Comparison of ENCODE assay signal across 8 cellular contexts in genomic region chr5:3175416-3175815, GRCh38.
"Had no signal": no experiment of that assay in that cellular context is flagged by ENCODE, and none has a peak within 500 bp of the region (broad histone marks: within the 10 kb centered on the region; RNA-seq: fewer than 3 reads in every experiment).

No MANE protein-coding gene starts in this region.

- H3K4me1 Mint-ChIP-seq: IgD-negative memory B cell had no signal

- H3K4me3 Mint-ChIP-seq: IgD-negative memory B cell had no signal

- H3K27ac ChIP-seq: HL-60, KMS-11 had no signal

- FAIRE-seq: HepG2, K562 had no signal

- H3K27ac Mint-ChIP-seq: IgD-negative memory B cell had no signal

- DNase-seq: IMR-90, KBM-7, KG1 had no signal

- H3K36me3 Mint-ChIP-seq: IgD-negative memory B cell had no signal

- ATAC-seq: HepG2, K562 had no signal

- H3K27me3 Mint-ChIP-seq: IgD-negative memory B cell had no signal

- H3K9ac ChIP-seq: KMS-11 had no signal

- H3K4me2 ChIP-seq: KMS-11 had no signal
